In the genomic region with DNA sequence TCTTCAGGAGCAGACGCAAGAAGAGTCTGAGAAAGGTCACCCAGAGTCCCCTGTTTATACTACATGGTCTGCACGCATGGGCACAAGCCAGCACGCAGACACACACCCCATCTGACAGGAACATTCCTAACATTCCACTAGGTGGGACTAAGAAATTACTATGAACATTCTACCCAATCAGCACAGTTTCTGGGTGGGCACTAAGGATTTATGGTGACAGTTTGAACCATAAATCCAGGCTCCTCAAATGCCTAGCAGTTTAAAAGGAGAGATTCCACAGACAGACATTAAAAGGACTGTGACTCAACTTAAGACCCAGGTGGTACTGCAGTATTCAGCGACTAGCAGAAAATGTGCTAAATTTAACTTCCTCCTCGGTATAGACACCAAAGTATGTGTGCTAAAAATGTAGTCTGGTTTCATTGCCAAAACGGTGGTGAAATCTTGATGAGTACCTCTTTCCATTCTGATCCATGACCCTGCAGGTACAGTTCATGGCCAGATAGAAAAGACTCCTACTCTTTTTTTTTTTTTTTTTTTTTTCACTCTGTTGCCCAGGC, we compare ENCODE assay signal across 8 cellular contexts. TPM values are rescaled to one million over a fixed set of nuclear protein-coding genes. Genes with fewer than 3 reads are reported as not detected.
DNase-seq lines count a peak whose midpoint lies in the region; ATAC-seq and TF ChIP-seq lines count a peak whose summit lies in the region.

No MANE protein-coding gene starts in this region.

- peak; percentile 93 to 97 for DNase-seq in SJSA1 (ENCODE audit: low read depth in 1 of 2, low spot score in 2 of 2)
- DNase-seq in left ventricle myocardium inferior: no peak
- DNase-seq in dorsolateral prefrontal cortex: no peak
- DNase-seq in WERI-Rb-1: no peak

- H3K36me3 ChIP-seq in HEK293 (ENCODE audit: control insufficient read depth in 2 of 2, insufficient read depth in 1 of 2, low read length in 2 of 2): peaks cover 0 to 32% of the 10 kb centered on the region in 2 experiments; a peak in 1 of 3 replicates
- peaks cover 21% of the 10 kb centered on the region for H3K36me3 ChIP-seq in SJSA1
- H3K36me3 ChIP-seq in left ventricle myocardium inferior: peaks cover 34% of the 10 kb centered on the region
- peaks cover 21 to 24% of the 10 kb centered on the region in 2 donors for H3K36me3 ChIP-seq in stomach smooth muscle (ENCODE audit: control insufficient read depth in 2 of 2, insufficient read depth in 2 of 2, low read length in 2 of 2)
- H3K36me3 ChIP-seq in WERI-Rb-1: peaks cover 21% of the 10 kb centered on the region

- no peak for ATAC-seq in GM18907 (IDR thresholded peaks at IDR 0.05; ENCODE audit: unreplicated experiment)
- ATAC-seq in HG03354 (IDR thresholded peaks at IDR 0.05; ENCODE audit: poor library complexity, severe bottlenecking, unreplicated experiment): no peak

- no peak overlapping the region for H3K27ac ChIP-seq in HEK293 (ENCODE audit: extremely low read depth, low read depth, low read length)
- H3K27ac ChIP-seq in SJSA1: peak overlapping the region; percentile 85
- H3K27ac ChIP-seq in left ventricle myocardium inferior (replicated peaks): peak overlapping the region; percentile 44
- H3K27ac ChIP-seq in stomach smooth muscle (ENCODE audit: low read length): peak overlapping the region; percentile 18
- peak overlapping the region in 1 of 59 donors; percentile 42 for H3K27ac ChIP-seq in dorsolateral prefrontal cortex
- no peak overlapping the region for H3K27ac ChIP-seq in WERI-Rb-1

- POLR2A ChIA-PET in HEK293 (lab: Yijun Ruan, JAX): interaction anchor here (1.4 kb wide), 2 partner anchors 11 to 153 kb away, joined by 3 to 4 read pairs; a partner anchor contains a TSS

- CTCF ChIA-PET in HEK293 (lab: Yijun Ruan, JAX): interaction anchor here (1.1 to 1.4 kb wide), 2 partner anchors 15 to 39 kb away, joined by 3 to 4 read pairs; no protein-coding TSS in a partner anchor

- H3K4me1 ChIP-seq in HEK293 (ENCODE audit: control insufficient read depth, insufficient read depth, low read length) (0 out of 2 replicates have a peak, but pooled peaks cover 2% of the 10 kb centered on the region), SJSA1 (replicated peaks) (peaks cover 31% of the 10 kb centered on the region), left ventricle myocardium inferior (peaks cover 16% of the 10 kb centered on the region), stomach smooth muscle (ENCODE audit: control insufficient read depth, insufficient read depth, low read length) (peaks cover 15% of the 10 kb centered on the region)

- no peak overlapping the region for H3K9ac ChIP-seq in stomach smooth muscle (ENCODE audit: low read length in 2 of 2)

- H3K9me3 ChIP-seq in HEK293 (ENCODE audit: control insufficient read depth, insufficient read depth, low read depth, low read length) (no peaks in the 10 kb centered on the region), SJSA1 (replicated peaks) (no peaks in the 10 kb centered on the region), left ventricle myocardium inferior (replicated peaks) (peaks cover 11% of the 10 kb centered on the region), stomach smooth muscle (ENCODE audit: control insufficient read depth in 2 of 2, low read length in 2 of 2) (no peaks in the 10 kb centered on the region), WERI-Rb-1 (ENCODE audit: severe bottlenecking) (no peaks in the 10 kb centered on the region)

- intact Hi-C loops in left ventricle myocardium inferior (cut with micrococcal nuclease) (no loop called here), dorsolateral prefrontal cortex (cut with DNase I) (no loop called here)

- no peak for TF ChIP-seq CTCF in HEK293 (tag by site-specific recombination; IDR thresholded peaks at IDR 0.05)
- TF ChIP-seq CTCF in left ventricle myocardium inferior (IDR thresholded peaks at IDR 0.05; ENCODE audit: borderline replicate concordance): no peak
- TF ChIP-seq CTCF in dorsolateral prefrontal cortex (IDR thresholded peaks at IDR 0.05 in 54 of 56, conservative IDR thresholded peaks at IDR 0.05 in 2 of 56; ENCODE audit: low read depth in 1 of 56, partially characterized antibody in 56 of 56): no peak
- TF ChIP-seq CTCF in WERI-Rb-1 (IDR thresholded peaks at IDR 0.05; ENCODE audit: low read depth, low read length): no peak

- no peak overlapping the region for H3K4me3 ChIP-seq in HEK293 (ENCODE audit: low read depth, low read length)
- no peak overlapping the region for H3K4me3 ChIP-seq in SJSA1
- H3K4me3 ChIP-seq in left ventricle myocardium inferior: no peak overlapping the region
- H3K4me3 ChIP-seq in stomach smooth muscle (ENCODE audit: low read length in 2 of 2): no peak overlapping the region
- no peak overlapping the region for H3K4me3 ChIP-seq in dorsolateral prefrontal cortex
- no peak overlapping the region for H3K4me3 ChIP-seq in WERI-Rb-1 (ENCODE audit: low read depth, low read length)

- no peaks in the 10 kb centered on the region for H3K27me3 ChIP-seq in SJSA1 (replicated peaks)
- H3K27me3 ChIP-seq in left ventricle myocardium inferior (ENCODE audit: low read depth): no peaks in the 10 kb centered on the region
- H3K27me3 ChIP-seq in stomach smooth muscle (ENCODE audit: control insufficient read depth in 1 of 2, insufficient read depth in 2 of 2, low read length in 2 of 2): no peaks in the 10 kb centered on the region
- no peaks in the 10 kb centered on the region for H3K27me3 ChIP-seq in dorsolateral prefrontal cortex
- no peaks in the 10 kb centered on the region for H3K27me3 ChIP-seq in WERI-Rb-1 (ENCODE audit: insufficient read depth, low read depth, severe bottlenecking)

TF ChIP-seq in HEK293, 187 proteins besides CTCF, POLR2A, EP300 and RAD21 (continues in another document):
- TF ChIP-seq, protein P1, sequence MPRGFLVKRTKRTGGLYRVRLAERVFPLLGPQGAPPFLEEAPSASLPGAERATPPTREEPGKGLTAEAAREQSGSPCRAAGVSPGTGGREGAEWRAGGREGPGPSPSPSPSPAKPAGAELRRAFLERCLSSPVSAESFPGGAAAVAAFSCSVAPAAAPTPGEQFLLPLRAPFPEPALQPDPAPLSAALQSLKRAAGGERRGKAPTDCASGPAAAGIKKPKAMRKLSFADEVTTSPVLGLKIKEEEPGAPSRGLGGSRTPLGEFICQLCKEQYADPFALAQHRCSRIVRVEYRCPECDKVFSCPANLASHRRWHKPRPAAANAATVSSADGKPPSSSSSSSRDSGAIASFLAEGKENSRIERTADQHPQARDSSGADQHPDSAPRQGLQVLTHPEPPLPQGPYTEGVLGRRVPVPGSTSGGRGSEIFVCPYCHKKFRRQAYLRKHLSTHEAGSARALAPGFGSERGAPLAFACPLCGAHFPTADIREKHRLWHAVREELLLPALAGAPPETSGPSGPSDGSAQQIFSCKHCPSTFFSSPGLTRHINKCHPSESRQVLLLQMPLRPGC (tag by site-specific recombination; IDR thresholded peaks at IDR 0.05): peak; percentile 80; the same call in 1 of the 2 replicates
- peak; percentile 87 for TF ChIP-seq KLF10 (tag by site-specific recombination; IDR thresholded peaks at IDR 0.05)
- no peak for TF ChIP-seq ZNF747 (tag by site-specific recombination; IDR thresholded peaks at IDR 0.05)
- TF ChIP-seq ZNF423 (tag by site-specific recombination; IDR thresholded peaks at IDR 0.05): no peak
- TF ChIP-seq, protein P2, sequence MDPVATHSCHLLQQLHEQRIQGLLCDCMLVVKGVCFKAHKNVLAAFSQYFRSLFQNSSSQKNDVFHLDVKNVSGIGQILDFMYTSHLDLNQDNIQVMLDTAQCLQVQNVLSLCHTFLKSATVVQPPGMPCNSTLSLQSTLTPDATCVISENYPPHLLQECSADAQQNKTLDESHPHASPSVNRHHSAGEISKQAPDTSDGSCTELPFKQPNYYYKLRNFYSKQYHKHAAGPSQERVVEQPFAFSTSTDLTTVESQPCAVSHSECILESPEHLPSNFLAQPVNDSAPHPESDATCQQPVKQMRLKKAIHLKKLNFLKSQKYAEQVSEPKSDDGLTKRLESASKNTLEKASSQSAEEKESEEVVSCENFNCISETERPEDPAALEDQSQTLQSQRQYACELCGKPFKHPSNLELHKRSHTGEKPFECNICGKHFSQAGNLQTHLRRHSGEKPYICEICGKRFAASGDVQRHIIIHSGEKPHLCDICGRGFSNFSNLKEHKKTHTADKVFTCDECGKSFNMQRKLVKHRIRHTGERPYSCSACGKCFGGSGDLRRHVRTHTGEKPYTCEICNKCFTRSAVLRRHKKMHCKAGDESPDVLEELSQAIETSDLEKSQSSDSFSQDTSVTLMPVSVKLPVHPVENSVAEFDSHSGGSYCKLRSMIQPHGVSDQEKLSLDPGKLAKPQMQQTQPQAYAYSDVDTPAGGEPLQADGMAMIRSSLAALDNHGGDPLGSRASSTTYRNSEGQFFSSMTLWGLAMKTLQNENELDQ (tag by site-specific recombination; IDR thresholded peaks at IDR 0.05; ENCODE audit: low read depth): no peak
- TF ChIP-seq MEIS1 (CRISPR knock-in tag; IDR thresholded peaks at IDR 0.05; ENCODE audit: borderline replicate concordance): peak; percentile 80; the same call in 1 of the 2 replicates

RNA-seq across cellular contexts. Expression of a gene that starts 16.2 kb away (rescaled TPM):
- 7.1 and 7.3 TPM in 2 replicates for total RNA-seq in SJSA1 (2014; rRNA removed; shearing (Covaris generic))
- total RNA-seq in left ventricle myocardium inferior (23.2 TPM), dorsolateral prefrontal cortex (10 to 100 TPM in 119 of 120 experiments, 1 to 10 TPM in 1; 9.7 to 36.9 (median 19.7) TPM)

RNA-seq across cellular contexts. Expression of a gene that starts 25.3 kb away (rescaled TPM):
- total RNA-seq in SJSA1 (2014; rRNA removed; shearing (Covaris generic)): 282 and 328 TPM in 2 replicates
- total RNA-seq in left ventricle myocardium inferior: 118 TPM
- 100 to 1,000 TPM in 92 of 120 experiments, 10 to 100 TPM in 28; 71.6 to 171 (median 110) TPM for total RNA-seq in dorsolateral prefrontal cortex

RNA-seq across cellular contexts. Expression of a gene that starts 29.8 kb away (rescaled TPM):
- total RNA-seq in SJSA1 (2014; rRNA removed; shearing (Covaris generic)): not detected in 2 replicates
- total RNA-seq in left ventricle myocardium inferior (not detected), dorsolateral prefrontal cortex (under 1 TPM in 52 of 120 experiments, not detected in 68; 0.10 to 0.49 (median 0.18) TPM)

Comparison
In these comparisons a context has a peak if more than half of its experiments do, and no peak if none do; other contexts are left out.
1. H3K27ac ChIP-seq: peak in SJSA1 (single experiment), left ventricle myocardium inferior (single experiment) and stomach smooth muscle (single experiment); none in HEK293 (single experiment) and WERI-Rb-1 (single experiment).
2. DNase-seq: peak in SJSA1 (2 of 2); none in left ventricle myocardium inferior (single experiment), dorsolateral prefrontal cortex (0 of 10) and WERI-Rb-1 (single experiment).